In genomic region chr2:241948901-241949735, GRCh38 we compare ENCODE assay signal across 20 cellular contexts.
DNase-seq lines count a peak whose midpoint lies in the region; ATAC-seq, FAIRE-seq and TF ChIP-seq lines count a peak whose summit lies in the region.
"Had no signal": no experiment of that assay in that cellular context is flagged by ENCODE, and none has a peak within 500 bp of the region (broad histone marks: within the 10 kb centered on the region; RNA-seq: fewer than 3 reads in every experiment).

No MANE protein-coding gene starts in this region.

- WGBS in H1 (ENCODE audit: extremely low coverage in 1 of 2, insufficient coverage in 1 of 2, insufficient read length in 1 of 2, insufficient replicate concordance in 2 of 2, low coverage in 1 of 2, low lambda C conversion rate in 2 of 2, missing lambda C conversion rate in 1 of 2), 2 experiments: 85% methylated on average over 28 of the region's 31 CpGs; no CpG with 5 or more reads in 1 of the 2 experiments

- ATAC-seq in activated naive CD8-positive, alpha-beta T cell treated with anti-CD3 and anti-CD28 coated beads, Interleukin-2, amount 10 ng/mL, durations not matched to agents 7 days and 5 days (ENCODE audit: low read depth): no peak
- no peak for ATAC-seq in left colon

- H2BK12ac ChIP-seq in H1 (ENCODE audit: low read depth, low read length): no peak overlapping the region

- H2BK15ac ChIP-seq in H1 (ENCODE audit: low read length): no peak overlapping the region

- H3K27me3 Mint-ChIP-seq in activated naive CD8-positive, alpha-beta T cell treated with anti-CD3 and anti-CD28 coated beads, Interleukin-2, amount 10 ng/mL, durations not matched to agents 7 days and 5 days: no peaks in the 10 kb centered on the region
- no peaks in the 10 kb centered on the region for H3K27me3 Mint-ChIP-seq in activated naive CD8-positive, alpha-beta T cell treated with anti-CD3 and anti-CD28 coated beads for 36 hours
- H3K27me3 Mint-ChIP-seq: CD4-positive, alpha-beta memory T cell had no signal

- peaks cover 0 to 12% (median 3%) of the 10 kb centered on the region in 4 experiments; a peak in 3 of 7 replicates for H3K4me1 ChIP-seq in H1 (replicated peaks in 1 of 4; ENCODE audit: control insufficient read depth in 3 of 4, insufficient read depth in 4 of 4, low read length in 3 of 4)

- no peak overlapping the region for H2AFZ ChIP-seq in H1 (ENCODE audit: low read length)

- H3K4me3 Mint-ChIP-seq in activated naive CD8-positive, alpha-beta T cell treated with anti-CD3 and anti-CD28 coated beads, Interleukin-2, amount 10 ng/mL, durations not matched to agents 7 days and 5 days: no peak overlapping the region
- H3K4me3 Mint-ChIP-seq in activated naive CD8-positive, alpha-beta T cell treated with anti-CD3 and anti-CD28 coated beads for 36 hours: no peak overlapping the region
- H3K4me3 Mint-ChIP-seq: CD4-positive, alpha-beta memory T cell had no signal

- no peak for TF ChIP-seq POLR2A in H1 (IDR thresholded peaks at IDR 0.05; ENCODE audit: control extremely low read depth in 1 of 2, low read depth in 2 of 2, low read length in 2 of 2)

- DNase-seq in activated naive CD8-positive, alpha-beta T cell treated with anti-CD3 and anti-CD28 coated beads, Interleukin-2, amount 10 ng/mL, durations not matched to agents 7 days and 5 days: peak; percentile 23
- no peak for DNase-seq in activated naive CD8-positive, alpha-beta T cell treated with anti-CD3 and anti-CD28 coated beads for 36 hours
- DNase-seq in H1 (ENCODE audit: low read depth in 1 of 2, low spot score in 2 of 2) (no peak), posterior vena cava (ENCODE audit: low spot score) (peak; percentile 78), left colon (no peak), kidney tubule cell (ENCODE audit: low spot score) (no peak), COR-L47 (lab: John Stamatoyannopoulos, UW) (no peak)
- DNase-seq: 8988T; CD4-positive, alpha-beta memory T cell; NCI-H1092 treated with DMSO at 0.1 percent for 48 hours; NCI-H1436 treated with DMSO at 0.1 percent for 48 hours; NCI-H2029; NCI-H2227 treated with DMSO at 0.1 percent for 48 hours; NCI-H510A; NCI-H748 treated with DMSO at 0.1 percent for 48 hours; NK-92 treated with Interleukin-12 subunit alpha and Interleukin-12 subunit beta, amount 100 ng/mL, for 24 hours had no signal

- no peak for TF ChIP-seq RAD21 in H1 (IDR thresholded peaks at IDR 0.05 in 1 of 2, conservative IDR thresholded peaks at IDR 0.05 in 1 of 2; ENCODE audit: low read depth in 2 of 2, low read length in 2 of 2)

- no peak overlapping the region for H3K27ac Mint-ChIP-seq in activated naive CD8-positive, alpha-beta T cell treated with anti-CD3 and anti-CD28 coated beads, Interleukin-2, amount 10 ng/mL, durations not matched to agents 7 days and 5 days
- no peak overlapping the region for H3K27ac Mint-ChIP-seq in activated naive CD8-positive, alpha-beta T cell treated with anti-CD3 and anti-CD28 coated beads for 36 hours

- intact Hi-C loops in posterior vena cava (cut with DNase I) (no loop called here), left colon (cut with DNase I, micrococcal nuclease) (no loop called here)

- no peak overlapping the region for H2BK20ac ChIP-seq in H1 (ENCODE audit: low read length)

- H3K9me3 ChIP-seq in H1 (ENCODE audit: insufficient read depth in 2 of 2, low read depth in 1 of 2, low read length in 1 of 2): no peaks in the 10 kb centered on the region; a peak in 1 of 4 replicates
- H3K9me3 ChIP-seq: BLaER1 treated with 17β-estradiol and CSF1 and Interleukin-3, amounts not matched to agents 10 nM and 100 nM had no signal

- H3K56ac ChIP-seq in H1 (replicated peaks; ENCODE audit: insufficient read length, low read depth, low read length): no peak overlapping the region

- H3K27ac ChIP-seq in H1 (ENCODE audit: low read depth, low read length): no peak overlapping the region
- H3K27ac ChIP-seq: BLaER1 treated with 17β-estradiol and CSF1 and Interleukin-3, amounts not matched to agents 10 nM and 100 nM; HL-60; KMS-11 had no signal

- no peak overlapping the region for H3K4me3 ChIP-seq in H1 (ENCODE audit: extremely low read depth in 1 of 4, insufficient read depth in 2 of 4, low read depth in 3 of 4, low read length in 4 of 4)
- H3K4me3 ChIP-seq: BLaER1 treated with 17β-estradiol and CSF1 and Interleukin-3, amounts not matched to agents 10 nM and 100 nM had no signal

- H3K9me3 Mint-ChIP-seq in activated naive CD8-positive, alpha-beta T cell treated with anti-CD3 and anti-CD28 coated beads, Interleukin-2, amount 10 ng/mL, durations not matched to agents 7 days and 5 days: peaks cover 2% of the 10 kb centered on the region
- H3K9me3 Mint-ChIP-seq in activated naive CD8-positive, alpha-beta T cell treated with anti-CD3 and anti-CD28 coated beads for 36 hours: no peaks in the 10 kb centered on the region
- H3K9me3 Mint-ChIP-seq: CD4-positive, alpha-beta memory T cell had no signal

- no peak for TF ChIP-seq EP300 in H1 (IDR thresholded peaks at IDR 0.05; ENCODE audit: borderline replicate concordance in 1 of 2, low read depth in 2 of 2, low read length in 2 of 2)

- H3K27me3 ChIP-seq in H1 (replicated peaks in 1 of 4; ENCODE audit: control insufficient read depth in 3 of 4, extremely low read depth in 1 of 4, insufficient read depth in 3 of 4, low read length in 3 of 4): peaks cover 0 to 19% (median 8%) of the 10 kb centered on the region in 4 experiments; a peak in 5 of 7 replicates
- H3K27me3 ChIP-seq: BLaER1 treated with 17β-estradiol and CSF1 and Interleukin-3, amounts not matched to agents 10 nM and 100 nM had no signal

- no peak for TF ChIP-seq CTCF in H1 (IDR thresholded peaks at IDR 0.05; ENCODE audit: control extremely low read depth in 1 of 3, insufficient read depth in 1 of 3, low read depth in 1 of 3, low read length in 3 of 3)

- no peak overlapping the region for H3K23ac ChIP-seq in H1 (ENCODE audit: insufficient read length)

- no peak overlapping the region for H4K8ac ChIP-seq in H1 (ENCODE audit: extremely low read depth, insufficient read depth, low read length)

- POLR2A ChIA-PET in activated naive CD8-positive, alpha-beta T cell treated with anti-CD3 and anti-CD28 coated beads, Interleukin-2, amount 10 ng/mL, durations not matched to agents 7 days and 5 days (lab: Charles Lee): no interaction called here
- POLR2A ChIA-PET in H1 (lab: Charles Lee; ENCODE audit: partially characterized antibody): no interaction called here

- H3K36me3 Mint-ChIP-seq in activated naive CD8-positive, alpha-beta T cell treated with anti-CD3 and anti-CD28 coated beads, Interleukin-2, amount 10 ng/mL, durations not matched to agents 7 days and 5 days: peaks cover 2% of the 10 kb centered on the region
- no peaks in the 10 kb centered on the region for H3K36me3 Mint-ChIP-seq in activated naive CD8-positive, alpha-beta T cell treated with anti-CD3 and anti-CD28 coated beads for 36 hours
- H3K36me3 Mint-ChIP-seq: CD4-positive, alpha-beta memory T cell had no signal

- no peak overlapping the region for H2AK5ac ChIP-seq in H1 (ENCODE audit: low read depth, low read length)

- no peak overlapping the region for H4K5ac ChIP-seq in H1 (ENCODE audit: insufficient read length, low read depth, low read length)

- H3K36me3 ChIP-seq in H1 (ENCODE audit: control insufficient read depth in 2 of 4, insufficient read depth in 4 of 4, low read length in 3 of 4): no peaks in the 10 kb centered on the region

- H4K91ac ChIP-seq in H1 (replicated peaks; ENCODE audit: insufficient read length, low read length): no peak overlapping the region

- no peak overlapping the region for H3K14ac ChIP-seq in H1 (ENCODE audit: insufficient read length)

- H2BK5ac ChIP-seq in H1 (ENCODE audit: low read depth, low read length): 0 out of 2 replicates have a peak overlapping the region, but pooled peaks have one; percentile 0

- no peak overlapping the region for H2BK120ac ChIP-seq in H1 (replicated peaks; ENCODE audit: low read depth, low read length)

- H3K4ac ChIP-seq in H1 (replicated peaks; ENCODE audit: insufficient read length, low read depth, low read length): no peak overlapping the region

- no peak overlapping the region for H3K18ac ChIP-seq in H1 (ENCODE audit: extremely low read depth, low read length)

- no peaks in the 10 kb centered on the region for H3K79me1 ChIP-seq in H1 (ENCODE audit: low read depth, low read length)

- peaks cover 2 to 23% of the 10 kb centered on the region in 2 experiments for H4K20me1 ChIP-seq in H1 (replicated peaks in 1 of 2; ENCODE audit: control insufficient read depth in 1 of 2, insufficient read depth in 2 of 2, low read length in 2 of 2)

- H3K9ac ChIP-seq in H1 (replicated peaks in 1 of 4; ENCODE audit: extremely low read depth in 1 of 4, low read depth in 3 of 4, low read length in 3 of 4): no peak overlapping the region
- H3K9ac ChIP-seq: BLaER1 treated with 17β-estradiol and CSF1 and Interleukin-3, amounts not matched to agents 10 nM and 100 nM; KMS-11 had no signal

- FAIRE-seq in H1 (lab: Jason Lieb, UNC): no peak
- FAIRE-seq: G401.6 had no signal

- peaks cover 5% of the 10 kb centered on the region for H3K4me1 Mint-ChIP-seq in activated naive CD8-positive, alpha-beta T cell treated with anti-CD3 and anti-CD28 coated beads, Interleukin-2, amount 10 ng/mL, durations not matched to agents 7 days and 5 days
- no peaks in the 10 kb centered on the region for H3K4me1 Mint-ChIP-seq in activated naive CD8-positive, alpha-beta T cell treated with anti-CD3 and anti-CD28 coated beads for 36 hours

- CTCF ChIA-PET in H1 (lab: Charles Lee; ENCODE audit: partially characterized antibody): interaction anchor here (0.8 to 1.1 kb wide), 2 partner anchors 10 to 26 kb away, joined by 3 read pairs; no protein-coding TSS in a partner anchor

- no peak overlapping the region for H3K4me2 ChIP-seq in H1 (ENCODE audit: insufficient read depth in 1 of 2, low read depth in 2 of 2, low read length in 2 of 2)
- H3K4me2 ChIP-seq: BLaER1 treated with 17β-estradiol and CSF1 and Interleukin-3, amounts not matched to agents 10 nM and 100 nM; KMS-11 had no signal

- peaks cover 10% of the 10 kb centered on the region; the same call in 1 of the 2 replicates for H3K23me2 ChIP-seq in H1 (ENCODE audit: low read depth, low read length)

- H3K79me2 ChIP-seq in H1 (ENCODE audit: control insufficient read depth in 1 of 2, insufficient read depth in 2 of 2, low read length in 2 of 2): no peaks in the 10 kb centered on the region; a peak in 1 of 4 replicates

TF ChIP-seq in H1, 55 proteins besides CTCF, POLR2A, EP300 and RAD21:
- TF ChIP-seq KDM5A (IDR thresholded peaks at IDR 0.05; ENCODE audit: low read length) (no peak), NANOG (IDR thresholded peaks at IDR 0.05; ENCODE audit: insufficient read depth, low read depth, low read length, poor library complexity, severe bottlenecking) (no peak), KDM1A (IDR thresholded peaks at IDR 0.05; ENCODE audit: borderline replicate concordance, low read length) (no peak)

Comparison
In these comparisons a context has a peak if more than half of its experiments do, and no peak if none do; other contexts are left out.
1. DNase-seq: peak in activated naive CD8-positive, alpha-beta T cell treated with anti-CD3 and anti-CD28 coated beads, Interleukin-2, amount 10 ng/mL, durations not matched to agents 7 days and 5 days (single experiment) and posterior vena cava (single experiment); none in activated naive CD8-positive, alpha-beta T cell treated with anti-CD3 and anti-CD28 coated beads for 36 hours (single experiment), H1 (0 of 2), left colon (0 of 2), kidney tubule cell (single experiment) and COR-L47 (single experiment).